In the genomic region with DNA sequence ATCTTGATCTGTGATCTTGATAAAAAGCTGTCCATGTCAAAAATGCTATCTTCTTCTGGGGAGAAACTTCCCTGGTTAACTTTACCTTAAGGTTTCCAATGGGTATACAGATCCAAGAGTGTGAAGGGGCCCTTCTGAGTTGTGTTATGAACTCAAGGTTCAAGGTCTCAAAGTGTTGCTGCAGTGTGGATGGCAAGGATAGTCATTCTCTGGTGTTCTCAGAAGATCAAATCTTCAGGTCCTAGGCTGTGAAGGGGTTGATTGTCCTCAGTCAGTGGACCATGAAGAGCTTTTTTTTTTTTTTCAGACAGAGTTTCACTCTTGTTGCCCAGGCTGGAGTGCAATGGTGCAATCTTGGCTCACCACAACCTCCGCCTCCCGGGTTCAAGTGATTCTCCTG, we compare ENCODE assay signal across 16 cellular contexts.
DNase-seq lines count a peak whose midpoint lies in the region; ATAC-seq and TF ChIP-seq lines count a peak whose summit lies in the region.
"Had no signal": no experiment of that assay in that cellular context is flagged by ENCODE, and none has a peak within 500 bp of the region (broad histone marks: within the 10 kb centered on the region; RNA-seq: fewer than 3 reads in every experiment).

No MANE protein-coding gene starts in this region.

- H3K36me3 Mint-ChIP-seq in activated CD8-positive, alpha-beta memory T cell treated with anti-CD3 and anti-CD28 coated beads, Interleukin-2, amount 10 ng/mL, durations not matched to agents 7 days and 5 days: no peaks in the 10 kb centered on the region
- H3K36me3 Mint-ChIP-seq: CD4-positive, alpha-beta memory T cell had no signal

- no peaks in the 10 kb centered on the region for H3K27me3 Mint-ChIP-seq in activated CD8-positive, alpha-beta memory T cell treated with anti-CD3 and anti-CD28 coated beads, Interleukin-2, amount 10 ng/mL, durations not matched to agents 7 days and 5 days
- H3K27me3 Mint-ChIP-seq: CD4-positive, alpha-beta memory T cell had no signal

- no peaks in the 10 kb centered on the region for H3K4me1 ChIP-seq in tibial artery
- H3K4me1 ChIP-seq: testis had no signal

- H3K27ac ChIP-seq in tibial artery: no peak overlapping the region
- H3K27ac ChIP-seq: ovary, testis had no signal

- no peaks in the 10 kb centered on the region for H3K9me3 ChIP-seq in tibial artery
- H3K9me3 ChIP-seq: ovary, testis had no signal

- TF ChIP-seq CTCF in GM20000 (IDR thresholded peaks at IDR 0.05; ENCODE audit: extremely low read depth, missing control alignments): no peak
- TF ChIP-seq CTCF in tibial artery (IDR thresholded peaks at IDR 0.05): no peak

- CTCF ChIA-PET in activated CD8-positive, alpha-beta memory T cell treated with anti-CD3 and anti-CD28 coated beads, Interleukin-2, amount 10 ng/mL, durations not matched to agents 7 days and 5 days (lab: Charles Lee): interaction anchor here (0.9 kb wide), 1 partner anchor 22 kb away, joined by 3 read pairs; no protein-coding TSS in a partner anchor

- H3K4me1 Mint-ChIP-seq in activated CD8-positive, alpha-beta memory T cell treated with anti-CD3 and anti-CD28 coated beads, Interleukin-2, amount 10 ng/mL, durations not matched to agents 7 days and 5 days: peaks cover 1% of the 10 kb centered on the region

- ATAC-seq in HG03342 (IDR thresholded peaks at IDR 0.05; ENCODE audit: unreplicated experiment): peak; percentile 96
- peak; percentile 35 for ATAC-seq in esophagus mucosa
- no peak for ATAC-seq in activated CD8-positive, alpha-beta memory T cell treated with anti-CD3 and anti-CD28 coated beads, Interleukin-2, amount 10 ng/mL, durations not matched to agents 7 days and 5 days
- ATAC-seq: K562 had no signal

- H3K4me3 Mint-ChIP-seq in activated CD8-positive, alpha-beta memory T cell treated with anti-CD3 and anti-CD28 coated beads, Interleukin-2, amount 10 ng/mL, durations not matched to agents 7 days and 5 days: no peak overlapping the region
- H3K4me3 Mint-ChIP-seq: CD4-positive, alpha-beta memory T cell; endodermal cell had no signal

- no peaks in the 10 kb centered on the region for H3K36me3 ChIP-seq in tibial artery
- H3K36me3 ChIP-seq: ovary had no signal

- no peak overlapping the region for H3K27ac Mint-ChIP-seq in activated CD8-positive, alpha-beta memory T cell treated with anti-CD3 and anti-CD28 coated beads, Interleukin-2, amount 10 ng/mL, durations not matched to agents 7 days and 5 days
- H3K27ac Mint-ChIP-seq: CD4-positive, alpha-beta memory T cell; endodermal cell had no signal

- DNase-seq in NCI-H345 (lab: John Stamatoyannopoulos, UW) (peak; percentile 24), NCI-H345 treated with DMSO at 0.1 percent for 48 hours (lab: John Stamatoyannopoulos, UW; ENCODE audit: unreplicated experiment) (no peak), GM20000 (ENCODE audit: low spot score) (peak; percentile 36), NOMO-1 treated with dmso at 0.1 percent for 144 hours (lab: John Stamatoyannopoulos, UW; ENCODE audit: unreplicated experiment) (no peak), tibial artery (no peak)
- DNase-seq in activated CD8-positive, alpha-beta memory T cell treated with anti-CD3 and anti-CD28 coated beads, Interleukin-2, amount 10 ng/mL, durations not matched to agents 7 days and 5 days: no peak
- DNase-seq: activated naive CD4-positive, alpha-beta T cell treated with anti-CD3 and anti-CD28 coated beads, Interleukin-2, amount 50 U/mL, for 16 hours; CD4-positive, alpha-beta memory T cell; endodermal cell; foreskin melanocyte; ovary; SIG-M5; testis had no signal

- intact Hi-C loops in tibial artery (cut with DNase I; ENCODE audit: low total_unique reads): no loop called here

- H3K4me3 ChIP-seq in tibial artery: no peak overlapping the region
- H3K4me3 ChIP-seq: K562, ovary, testis had no signal

- no peaks in the 10 kb centered on the region for H3K9me3 Mint-ChIP-seq in activated CD8-positive, alpha-beta memory T cell treated with anti-CD3 and anti-CD28 coated beads, Interleukin-2, amount 10 ng/mL, durations not matched to agents 7 days and 5 days (ENCODE audit: low read depth)
- H3K9me3 Mint-ChIP-seq: CD4-positive, alpha-beta memory T cell had no signal

- H3K27me3 ChIP-seq in tibial artery: no peaks in the 10 kb centered on the region
- H3K27me3 ChIP-seq: ovary, testis had no signal

Comparison
In these comparisons a context has a peak if more than half of its experiments do, and no peak if none do; other contexts are left out.
1. DNase-seq: peak in NCI-H345 (single experiment) and GM20000 (single experiment); none in NCI-H345 treated with DMSO at 0.1 percent for 48 hours (single experiment), NOMO-1 treated with dmso at 0.1 percent for 144 hours (single experiment), activated CD8-positive, alpha-beta memory T cell treated with anti-CD3 and anti-CD28 coated beads, Interleukin-2, amount 10 ng/mL, durations not matched to agents 7 days and 5 days (single experiment) and tibial artery (0 of 2).